31 cellular contexts compared by ENCODE assay signal in genomic region chr18:48904086-48904485, GRCh38. TPM values are rescaled to one million over a fixed set of nuclear protein-coding genes. Genes with fewer than 3 reads are reported as not detected.
A peak's percentile ranks its signal among the peaks of the same experiment; 100 is the strongest.
DNase-seq lines count a peak whose midpoint lies in the region; ATAC-seq and TF ChIP-seq lines count a peak whose summit lies in the region.
"Had no signal": no experiment of that assay in that cellular context is flagged by ENCODE, and none has a peak within 500 bp of the region (broad histone marks: within the 10 kb centered on the region; RNA-seq: fewer than 3 reads in every experiment).

No MANE protein-coding gene starts in this region.

- POLR2A ChIA-PET in IMR-90 (lab: Charles Lee; ENCODE audit: unreplicated experiment), result no interaction called here

- peak overlapping the region; percentile 43 for H4K91ac ChIP-seq in IMR-90 (ENCODE audit: insufficient read depth, low read depth, low read length)

- H3K4me2 ChIP-seq in IMR-90 (ENCODE audit: low read depth, low read length), result no peak overlapping the region

- peak; percentile 21 for DNase-seq in IMR-90
- no peak for DNase-seq in brain microvascular endothelial cell
- peak; percentile 10 to 48 for DNase-seq in tibial artery
- no peak for DNase-seq in NCI-H1930 (lab: John Stamatoyannopoulos, UW)
- DNase-seq in left cardiac atrium, result no peak
- DNase-seq in natural killer cell treated with Interleukin-12 subunit alpha and Interleukin-12 subunit beta and Interleukin-15 and Interleukin-18, amount 100 ng/mL, for 72 hours (ENCODE audit: low spot score), result no peak
- DNase-seq: activated CD4-positive, alpha-beta T cell treated with anti-CD3 and anti-CD28 coated beads, Interleukin-2, amount 50 U/mL, for 1 hour; activated naive CD4-positive, alpha-beta T cell treated with anti-CD3 and anti-CD28 coated beads for 36 hours; activated T-cell treated with anti-CD3 and anti-CD28 coated beads, Interleukin-2, amount 50 U/mL, for 72 hours; Caco-2; cortex of kidney; gastrocnemius medialis; left colon; mesendoderm; naive B cell; NCI-H1048; NCI-H1694; NCI-H2171 treated with DMSO at 0.1 percent for 48 hours; NCI-H524 treated with DMSO at 0.1 percent for 48 hours; occipital lobe; SHP77 treated with DMSO at 0.1 percent for 48 hours; stimulated activated CD4-positive, alpha-beta T cell treated with anti-CD3 and anti-CD28 coated beads, Interleukin-1b, Interleukin-23, amount 100 ng/mL, for 48 hours; T1000; upper lobe of left lung had no signal

- no peak overlapping the region for H4K5ac ChIP-seq in IMR-90 (ENCODE audit: low read depth, low read length)

- H3K4me1 Mint-ChIP-seq in natural killer cell treated with Interleukin-12 subunit alpha and Interleukin-12 subunit beta and Interleukin-15 and Interleukin-18, amount 100 ng/mL, for 72 hours (ENCODE audit: low read depth in 2 of 2), result peaks cover 15% of the 10 kb centered on the region in 2 donors
- H3K4me1 Mint-ChIP-seq: WTC11 had no signal

- peak overlapping the region; percentile 87 for H3K14ac ChIP-seq in IMR-90 (replicated peaks; ENCODE audit: low read depth, low read length)

- peak overlapping the region; percentile 88 for H3K4ac ChIP-seq in IMR-90 (ENCODE audit: low read depth, low read length)

- no peak overlapping the region for H3K27ac Mint-ChIP-seq in natural killer cell treated with Interleukin-12 subunit alpha and Interleukin-12 subunit beta and Interleukin-15 and Interleukin-18, amount 100 ng/mL, for 72 hours
- H3K27ac Mint-ChIP-seq: activated naive CD4-positive, alpha-beta T cell treated with anti-CD3 and anti-CD28 coated beads for 36 hours; activated T-cell treated with anti-CD3 and anti-CD28 coated beads, Interleukin-2, amount 50 U/mL, for 72 hours; naive B cell; WTC11 had no signal

- TF ChIP-seq RAD21 in IMR-90 (IDR thresholded peaks at IDR 0.05; ENCODE audit: low read length), result no peak

- H2AFZ ChIP-seq in IMR-90 (replicated peaks; ENCODE audit: low read length, poor library complexity), result peak overlapping the region; percentile 59

- peak overlapping the region; percentile 85 for H2AK5ac ChIP-seq in IMR-90 (ENCODE audit: low read depth, low read length)

- no peaks in the 10 kb centered on the region for H4K20me1 ChIP-seq in IMR-90 (ENCODE audit: insufficient read depth, low read length)

- H3K4me1 ChIP-seq in IMR-90 (ENCODE audit: control insufficient read depth, insufficient read depth, low read length) (peaks cover 21% of the 10 kb centered on the region), mesodermal cell (ENCODE audit: control insufficient read depth, insufficient read depth, low read length, poor library complexity, severe bottlenecking) (peaks cover 15% of the 10 kb centered on the region), tibial artery (peaks cover 0 to 34% (median 23%) of the 10 kb centered on the region in 4 donors)
- H3K4me1 ChIP-seq: Caco-2 had no signal

- BruUV-seq in IMR-90 (replicated peaks; lab: Mats Ljungman, UMichigan), result no TSS peak

- H2BK15ac ChIP-seq in IMR-90 (ENCODE audit: low read depth, low read length), result peak overlapping the region; percentile 94; the same call in 2 of the 3 replicates

- H3K27ac ChIP-seq in IMR-90 (ENCODE audit: insufficient read depth, low read length), result peak overlapping the region; percentile 45; the same call in 1 of the 2 replicates
- H3K27ac ChIP-seq in brain microvascular endothelial cell, result peak overlapping the region; percentile 92
- H3K27ac ChIP-seq in mesodermal cell (ENCODE audit: low read depth, low read length, severe bottlenecking), result peak overlapping the region; percentile 53
- peak overlapping the region; percentile 85 to 93 for H3K27ac ChIP-seq in tibial artery
- H3K27ac ChIP-seq: C4-2B, HL-60 had no signal

- H3K27me3 ChIP-seq in IMR-90 (ENCODE audit: control insufficient read depth, insufficient read depth, low read length) (no peaks in the 10 kb centered on the region), brain microvascular endothelial cell (replicated peaks) (no peaks in the 10 kb centered on the region), tibial artery (no peaks in the 10 kb centered on the region)
- H3K27me3 ChIP-seq: gastrocnemius medialis, upper lobe of left lung had no signal

- peak overlapping the region; percentile 70; the same call in 1 of the 2 replicates for H3K23ac ChIP-seq in IMR-90 (ENCODE audit: low read depth, low read length)

- peaks cover 26% of the 10 kb centered on the region for H3K9me1 ChIP-seq in IMR-90 (ENCODE audit: insufficient read depth, low read length)

- no peaks in the 10 kb centered on the region for H3K27me3 Mint-ChIP-seq in natural killer cell treated with Interleukin-12 subunit alpha and Interleukin-12 subunit beta and Interleukin-15 and Interleukin-18, amount 100 ng/mL, for 72 hours

- TF ChIP-seq CTCF in IMR-90 (conservative IDR thresholded peaks at IDR 0.05; ENCODE audit: low read depth, low read length) (no peak), brain microvascular endothelial cell (IDR thresholded peaks at IDR 0.05; ENCODE audit: low read depth, low read length, missing control alignments) (no peak), tibial artery (IDR thresholded peaks at IDR 0.05) (no peak)

- no peak overlapping the region for H3K4me3 ChIP-seq in IMR-90 (ENCODE audit: insufficient read depth, low read depth, low read length)
- H3K4me3 ChIP-seq in brain microvascular endothelial cell (ENCODE audit: low read depth, low read length), result no peak overlapping the region
- H3K4me3 ChIP-seq in mesodermal cell (ENCODE audit: extremely low read depth, insufficient read depth, low read length, poor library complexity, severe bottlenecking), result no peak overlapping the region
- H3K4me3 ChIP-seq in tibial artery, result no peak overlapping the region
- H3K4me3 ChIP-seq: gastrocnemius medialis, skin epidermis, upper lobe of left lung had no signal

- H3K9ac ChIP-seq in IMR-90 (ENCODE audit: low read depth, low read length), result no peak overlapping the region

- no peak overlapping the region for H3K4me3 Mint-ChIP-seq in natural killer cell treated with Interleukin-12 subunit alpha and Interleukin-12 subunit beta and Interleukin-15 and Interleukin-18, amount 100 ng/mL, for 72 hours
- H3K4me3 Mint-ChIP-seq: activated naive CD4-positive, alpha-beta T cell treated with anti-CD3 and anti-CD28 coated beads for 36 hours; activated T-cell treated with anti-CD3 and anti-CD28 coated beads, Interleukin-2, amount 50 U/mL, for 72 hours; naive B cell; WTC11 had no signal

- H3K18ac ChIP-seq in IMR-90 (ENCODE audit: low read depth, low read length), result 0 out of 2 replicates have a peak overlapping the region, but pooled peaks have one; percentile 7

- peak overlapping the region in 1 of 2 experiments; percentile 72; a peak in 3 of 4 replicates for H4K8ac ChIP-seq in IMR-90 (ENCODE audit: low read depth in 2 of 2, low read length in 2 of 2)

- H3K9me3 ChIP-seq in IMR-90 (ENCODE audit: control insufficient read depth, insufficient read depth, low read length) (peaks cover 10% of the 10 kb centered on the region), mesodermal cell (ENCODE audit: control insufficient read depth, low read length) (peaks cover 16% of the 10 kb centered on the region), tibial artery (no peaks in the 10 kb centered on the region)
- H3K9me3 ChIP-seq: Caco-2, gastrocnemius medialis had no signal

- peak overlapping the region; percentile 100 for H2BK20ac ChIP-seq in IMR-90 (ENCODE audit: low read depth, low read length)

- WGBS in IMR-90 (ENCODE audit: extremely low coverage in 2 of 2, insufficient read length in 1 of 2), 2 experiments, result 100% methylated on average over 1 of the region's 2 CpGs; no CpG with 5 or more reads in 1 of the 2 experiments
- WGBS in mesodermal cell (ENCODE audit: insufficient coverage in 2 of 2), 2 experiments, result 94 to 100% methylated on average over 2 of the region's 2 CpGs

- H3K36me3 ChIP-seq in IMR-90 (ENCODE audit: control insufficient read depth, insufficient read depth, low read length) (no peaks in the 10 kb centered on the region), brain microvascular endothelial cell (replicated peaks) (no peaks in the 10 kb centered on the region), mesodermal cell (ENCODE audit: control insufficient read depth, insufficient read depth, low read length) (no peaks in the 10 kb centered on the region), tibial artery (no peaks in the 10 kb centered on the region)
- H3K36me3 ChIP-seq: gastrocnemius medialis, upper lobe of left lung had no signal

- in situ Hi-C loops in IMR-90 (cut with MboI; ENCODE audit: low sequenced_read_pairs) (no loop called here), brain microvascular endothelial cell (cut with HindIII; ENCODE audit: low pct_ligation_motif_present, low sequenced_read_pairs) (no loop called here)

- CTCF ChIA-PET in IMR-90 (lab: Yijun Ruan, JAX), result no interaction called here

- H3K79me1 ChIP-seq in IMR-90 (ENCODE audit: low read depth in 1 of 2, low read length in 2 of 2), result peaks cover 8 to 17% of the 10 kb centered on the region in 2 experiments; a peak in 3 of 4 replicates

- H3K56ac ChIP-seq in IMR-90 (ENCODE audit: extremely low read depth, insufficient read depth, low read length), result no peak overlapping the region; the same call in 1 of the 2 replicates

- TF ChIP-seq POLR2A in IMR-90 (IDR thresholded peaks at IDR 0.05; ENCODE audit: low read depth, low read length), result no peak

- peaks cover 5% of the 10 kb centered on the region for H3K9me3 Mint-ChIP-seq in natural killer cell treated with Interleukin-12 subunit alpha and Interleukin-12 subunit beta and Interleukin-15 and Interleukin-18, amount 100 ng/mL, for 72 hours

- intact Hi-C loops in IMR-90 (cut with micrococcal nuclease), result no loop called here
- intact Hi-C loops in tibial artery (cut with DNase I; ENCODE audit: low total_unique reads), result no loop called here
- intact Hi-C loops in left cardiac atrium (cut with DNase I), result no loop called here

- peak overlapping the region; percentile 100 for H2BK120ac ChIP-seq in IMR-90 (ENCODE audit: low read depth, low read length)

- dilution Hi-C loops in IMR-90 (cut with HindIII; ENCODE audit: low sequenced_read_pairs, unreplicated experiment), result no loop called here

- H2BK5ac ChIP-seq in IMR-90 (ENCODE audit: low read depth, low read length, poor library complexity, severe bottlenecking), result peak overlapping the region; percentile 65

- H3K36me3 Mint-ChIP-seq in natural killer cell treated with Interleukin-12 subunit alpha and Interleukin-12 subunit beta and Interleukin-15 and Interleukin-18, amount 100 ng/mL, for 72 hours, result peaks cover 6% of the 10 kb centered on the region

- peak overlapping the region; percentile 9 for H2AK9ac ChIP-seq in IMR-90 (replicated peaks; ENCODE audit: low read depth, low read length, poor library complexity)

- ATAC-seq in IMR-90 (ENCODE audit: low read depth) (no peak), left cardiac atrium (no peak)
- ATAC-seq in natural killer cell treated with Interleukin-12 subunit alpha and Interleukin-12 subunit beta and Interleukin-15 and Interleukin-18, amount 100 ng/mL, for 72 hours, result no peak
- ATAC-seq: activated T-cell treated with anti-CD3 and anti-CD28 coated beads, Interleukin-2, amount 50 U/mL, for 72 hours; HCT116; HepG2; left colon; WTC11 had no signal

RNA-seq across cellular contexts. Expression of gene SMAD7, which starts 46.7 kb away (rescaled TPM):
- 13.3 and 15.8 TPM in 2 replicates for total RNA-seq in IMR-90 (2012; rRNA removed)
- 17.6 and 17.9 TPM in 2 replicates for polyA plus RNA-seq in IMR-90 (2012; rRNA removed)
- 8.3 and 14.6 TPM in 2 replicates for polyA plus RNA-seq in IMR-90 (2012; cell fraction: cytosol; rRNA removed)
- 22.6 and 22.9 TPM in 2 replicates for polyA plus RNA-seq in IMR-90 (2012; cell fraction: nucleus; rRNA removed; ENCODE audit: low replicate concordance)
- 45.1 TPM for polyA plus RNA-seq in mesodermal cell (2013, experiment 1 of 2)
- 42.8 TPM for polyA plus RNA-seq in mesodermal cell (2013, experiment 2 of 2)
- total RNA-seq in left cardiac atrium, result 10 to 100 TPM; 17.1 to 49.0 TPM
- 10 to 100 TPM; 49.1 to 85.8 TPM for total RNA-seq in natural killer cell treated with Interleukin-12 subunit alpha and Interleukin-12 subunit beta and Interleukin-15 and Interleukin-18, amount 100 ng/mL, for 72 hours

Comparison
In these comparisons a context has a peak if more than half of its experiments do, and no peak if none do; other contexts are left out.
1. DNase-seq: peak in IMR-90 (single experiment) and tibial artery (2 of 2); none in brain microvascular endothelial cell (single experiment), NCI-H1930 (0 of 2), left cardiac atrium (single experiment) and natural killer cell treated with Interleukin-12 subunit alpha and Interleukin-12 subunit beta and Interleukin-15 and Interleukin-18, amount 100 ng/mL, for 72 hours (single experiment).
2. Peak in every context shown above with its lines, with median percentiles within 50 percentile points of each other: H3K27ac ChIP-seq.